ENCODE assay signal across 2 cellular contexts in genomic region chr10:43684198-43684559, GRCh38.
"Had no signal": no experiment of that assay in that cellular context is flagged by ENCODE, and none has a peak within 500 bp of the region (broad histone marks: within the 10 kb centered on the region; RNA-seq: fewer than 3 reads in every experiment).

No MANE protein-coding gene starts in this region.

- H3K4me3 ChIP-seq: GM23338 had no signal

- DNase-seq: HCEC 1CT had no signal
